8 cellular contexts compared by ENCODE assay signal in the genomic region with DNA sequence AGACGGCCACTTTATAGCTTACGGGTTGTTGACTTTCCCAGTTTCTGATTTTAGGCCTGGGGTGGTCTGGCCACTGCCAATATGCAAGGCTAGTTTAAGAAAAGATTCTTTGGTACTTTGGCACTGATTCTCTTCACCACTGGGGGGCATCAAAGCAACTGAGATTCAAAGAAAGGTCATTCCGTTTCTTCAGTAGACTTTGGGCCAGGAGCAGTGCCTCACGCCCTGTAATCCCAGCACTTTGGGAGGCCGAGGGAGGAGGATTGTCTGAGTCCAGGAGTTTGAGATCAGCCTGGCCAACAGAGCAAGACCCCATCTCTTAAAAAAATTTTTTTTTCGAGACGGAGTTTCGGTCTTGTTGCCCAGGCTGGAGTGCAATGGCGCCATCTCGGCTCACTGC. TPM values are rescaled to one million over a fixed set of nuclear protein-coding genes. Genes with fewer than 3 reads are reported as not detected.
DNase-seq lines count a peak whose midpoint lies in the region; ATAC-seq, FAIRE-seq and TF ChIP-seq lines count a peak whose summit lies in the region.

No MANE protein-coding gene starts in this region.

- DNase-seq in AG20443 (ENCODE audit: low spot score) (peak; percentile 61), GM13977 (ENCODE audit: low spot score) (peak; percentile 50), SK-N-SH (peak; percentile 49), esophagus muscularis mucosa (ENCODE audit: extremely low spot score) (no peak), pancreas (peak in 1 of 6 donors; percentile 15)
- no peak for DNase-seq in stimulated activated naive CD4-positive, alpha-beta T cell treated with Interleukin-2 at 50 U/mL for 16 hours (lab: John Stamatoyannopoulos, UW)

- H3K27me3 ChIP-seq in SK-N-SH (ENCODE audit: insufficient read depth) (no peaks in the 10 kb centered on the region), esophagus muscularis mucosa (no peaks in the 10 kb centered on the region), pancreas (no peaks in the 10 kb centered on the region)

- 83% methylated on average over 10 of the region's 10 CpGs for WGBS in SK-N-SH (ENCODE audit: low lambda C conversion rate)
- WGBS in esophagus muscularis mucosa, result 74% methylated on average over 10 of the region's 10 CpGs
- 86 to 88% methylated on average over 10 of the region's 10 CpGs for WGBS in pancreas, 2 donors

- no peak overlapping the region for H2AFZ ChIP-seq in SK-N-SH (ENCODE audit: low read depth)

- H3K4me1 ChIP-seq in SK-N-SH (ENCODE audit: control insufficient read depth in 1 of 2, insufficient read depth in 2 of 2, low read depth in 1 of 2, low read length in 1 of 2) (no peaks in the 10 kb centered on the region), esophagus muscularis mucosa (no peaks in the 10 kb centered on the region), pancreas (no peaks in the 10 kb centered on the region)

- CTCF ChIA-PET in SK-N-SH (lab: Yijun Ruan, JAX), result interaction anchor here (0.6 to 4.1 kb wide), 25 partner anchors 9 to 543 kb away, joined by 3 to 38 read pairs (median 5); a partner anchor contains a TSS

- no peak overlapping the region for H3K4me2 ChIP-seq in SK-N-SH

- TF ChIP-seq EP300 in SK-N-SH (IDR thresholded peaks at IDR 0.05; ENCODE audit: borderline replicate concordance in 1 of 2, low read depth in 1 of 2, low read length in 1 of 2), result no peak
- no peak for TF ChIP-seq EP300 in esophagus muscularis mucosa (IDR thresholded peaks at IDR 0.05)

- H3F3A ChIP-seq in SK-N-SH (replicated peaks; ENCODE audit: insufficient read depth), result no peaks in the 10 kb centered on the region

- no peak overlapping the region; a peak in 1 of 4 replicates for H3K4me3 ChIP-seq in SK-N-SH (ENCODE audit: low read depth in 2 of 2, low read length in 1 of 2)
- H3K4me3 ChIP-seq in esophagus muscularis mucosa, result no peak overlapping the region
- no peak overlapping the region for H3K4me3 ChIP-seq in pancreas

- in situ Hi-C loops in GM13977 (cut with MboI; ENCODE audit: low pct_unique_long_range_greater_than_20kb, low sequenced_read_pairs, unreplicated experiment), result no loop called here

- H3K9ac ChIP-seq in SK-N-SH, result no peak overlapping the region

- TF ChIP-seq CTCF in GM13977 (IDR thresholded peaks at IDR 0.05; ENCODE audit: extremely low read depth, insufficient read depth, missing control alignments) (peak; percentile 61), SK-N-SH (IDR thresholded peaks at IDR 0.05) (peak; percentile 57), esophagus muscularis mucosa (IDR thresholded peaks at IDR 0.05) (peak; percentile 33 to 53 (median 37)), pancreas (IDR thresholded peaks at IDR 0.05) (peak in 1 of 4 donors; percentile 21)

- POLR2A ChIA-PET in SK-N-SH (lab: Yijun Ruan, JAX), result no interaction called here

- FAIRE-seq in pancreas (lab: Jason Lieb, UNC), result no peak

- peak in 3 of 4 donors; percentile 34 to 51 (median 47) for ATAC-seq in pancreas
- ATAC-seq in activated CD4-positive, CD25-positive, alpha-beta regulatory T cell treated with anti-CD3 and anti-CD28 coated beads, Interleukin-2, amount 50 U/mL, for 24 hours, result no peak
- ATAC-seq in GM21390 (IDR thresholded peaks at IDR 0.05; ENCODE audit: unreplicated experiment), result no peak

- H3K27ac ChIP-seq in SK-N-SH (ENCODE audit: low read depth in 2 of 2, low read length in 1 of 2) (no peak overlapping the region), esophagus muscularis mucosa (replicated peaks in 1 of 4) (no peak overlapping the region), pancreas (no peak overlapping the region)

- no peak for TF ChIP-seq POLR2A in esophagus muscularis mucosa (IDR thresholded peaks at IDR 0.05; ENCODE audit: low read depth)

- no peaks in the 10 kb centered on the region for H3K9me2 ChIP-seq in SK-N-SH

- no peaks in the 10 kb centered on the region for H3K79me2 ChIP-seq in SK-N-SH (ENCODE audit: insufficient read depth)

- no peaks in the 10 kb centered on the region for H4K20me1 ChIP-seq in SK-N-SH (ENCODE audit: insufficient read depth)

- H3K36me3 ChIP-seq in SK-N-SH (replicated peaks in 1 of 2; ENCODE audit: control insufficient read depth in 1 of 2, insufficient read depth in 2 of 2, low read length in 1 of 2), result peaks cover 47 to 65% of the 10 kb centered on the region in 2 experiments
- peaks cover 76 to 99% (median 87%) of the 10 kb centered on the region in 4 donors for H3K36me3 ChIP-seq in esophagus muscularis mucosa
- H3K36me3 ChIP-seq in pancreas, result peaks cover 0 to 56% (median 15%) of the 10 kb centered on the region in 3 donors

- intact Hi-C loops in esophagus muscularis mucosa (cut with DNase I) (no loop called here), pancreas (cut with DNase I) (no loop called here)

- peak; percentile 66 for TF ChIP-seq RAD21 in SK-N-SH (IDR thresholded peaks at IDR 0.05; ENCODE audit: low read length)

- no peaks in the 10 kb centered on the region for H3K9me3 ChIP-seq in SK-N-SH
- H3K9me3 ChIP-seq in esophagus muscularis mucosa, result no peaks in the 10 kb centered on the region
- H3K9me3 ChIP-seq in pancreas, result no peaks in the 10 kb centered on the region

TF ChIP-seq in SK-N-SH, 30 proteins besides CTCF, POLR2A, EP300 and RAD21:
- no peak for TF ChIP-seq CHD2 (IDR thresholded peaks at IDR 0.05; ENCODE audit: low read length, partially characterized antibody)
- peak; percentile 48; the same call in 1 of the 2 replicates for TF ChIP-seq SMC3 (IDR thresholded peaks at IDR 0.05; ENCODE audit: low read depth, low read length)
- no peak for TF ChIP-seq FOXM1 (IDR thresholded peaks at IDR 0.05; ENCODE audit: low read depth)
- TF ChIP-seq RCOR1 (IDR thresholded peaks at IDR 0.05; ENCODE audit: low read length), result no peak
- TF ChIP-seq NRF1 (IDR thresholded peaks at IDR 0.05; ENCODE audit: low read depth, low read length), result no peak
- TF ChIP-seq, protein P1, sequence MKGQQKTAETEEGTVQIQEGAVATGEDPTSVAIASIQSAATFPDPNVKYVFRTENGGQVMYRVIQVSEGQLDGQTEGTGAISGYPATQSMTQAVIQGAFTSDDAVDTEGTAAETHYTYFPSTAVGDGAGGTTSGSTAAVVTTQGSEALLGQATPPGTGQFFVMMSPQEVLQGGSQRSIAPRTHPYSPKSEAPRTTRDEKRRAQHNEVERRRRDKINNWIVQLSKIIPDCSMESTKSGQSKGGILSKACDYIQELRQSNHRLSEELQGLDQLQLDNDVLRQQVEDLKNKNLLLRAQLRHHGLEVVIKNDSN (IDR thresholded peaks at IDR 0.05; ENCODE audit: borderline replicate concordance, low read depth), result no peak
- TF ChIP-seq JUND (IDR thresholded peaks at IDR 0.05), result no peak
- no peak for TF ChIP-seq TCF12 (IDR thresholded peaks at IDR 0.05)

RNA-seq across cellular contexts. Expression of a gene that starts 53.0 kb away (rescaled TPM):
- polyA plus RNA-seq in SK-N-SH (2012; rRNA removed) (47.2 and 53.7 TPM in 2 replicates), pancreas (10 to 100 TPM in 1 of 2 donors, 1 to 10 TPM in 1; 6.5 to 17.0 TPM)
- 48.7 and 51.8 TPM in 2 replicates for polyA plus RNA-seq in SK-N-SH (2012; cell fraction: cytosol; rRNA removed)
- 54.9 and 57.1 TPM in 2 replicates for polyA plus RNA-seq in SK-N-SH (2012; cell fraction: nucleus; rRNA removed)
- total RNA-seq in esophagus muscularis mucosa (10 to 100 TPM; 22.9 to 30.8 (median 29.2) TPM), pancreas (10 to 100 TPM; 34.7 to 43.9 (median 39.1) TPM)

RNA-seq across cellular contexts. Expression of a gene that starts 53.1 kb away (rescaled TPM):
- 4.9 and 6.1 TPM in 2 replicates for polyA plus RNA-seq in SK-N-SH (2012; rRNA removed)
- polyA plus RNA-seq in SK-N-SH (2012; cell fraction: cytosol; rRNA removed), result 3.0 and 3.9 TPM in 2 replicates
- polyA plus RNA-seq in SK-N-SH (2012; cell fraction: nucleus; rRNA removed), result 8.2 and 13.4 TPM in 2 replicates
- 10 to 100 TPM; 10.3 to 14.8 (median 11.9) TPM for total RNA-seq in esophagus muscularis mucosa
- 1 to 10 TPM; 5.0 to 8.9 (median 6.9) TPM for total RNA-seq in pancreas
- 1 to 10 TPM; 4.0 to 4.7 TPM for polyA plus RNA-seq in pancreas

Comparison
In these comparisons a context has a peak if more than half of its experiments do, and no peak if none do; other contexts are left out.
1. DNase-seq: peak in AG20443 (single experiment), GM13977 (single experiment) and SK-N-SH (single experiment); none in esophagus muscularis mucosa (single experiment) and stimulated activated naive CD4-positive, alpha-beta T cell treated with Interleukin-2 at 50 U/mL for 16 hours (single experiment).
2. ATAC-seq: peak in pancreas (3 of 4); none in activated CD4-positive, CD25-positive, alpha-beta regulatory T cell treated with anti-CD3 and anti-CD28 coated beads, Interleukin-2, amount 50 U/mL, for 24 hours (0 of 2) and GM21390 (single experiment).